In the genomic region with DNA sequence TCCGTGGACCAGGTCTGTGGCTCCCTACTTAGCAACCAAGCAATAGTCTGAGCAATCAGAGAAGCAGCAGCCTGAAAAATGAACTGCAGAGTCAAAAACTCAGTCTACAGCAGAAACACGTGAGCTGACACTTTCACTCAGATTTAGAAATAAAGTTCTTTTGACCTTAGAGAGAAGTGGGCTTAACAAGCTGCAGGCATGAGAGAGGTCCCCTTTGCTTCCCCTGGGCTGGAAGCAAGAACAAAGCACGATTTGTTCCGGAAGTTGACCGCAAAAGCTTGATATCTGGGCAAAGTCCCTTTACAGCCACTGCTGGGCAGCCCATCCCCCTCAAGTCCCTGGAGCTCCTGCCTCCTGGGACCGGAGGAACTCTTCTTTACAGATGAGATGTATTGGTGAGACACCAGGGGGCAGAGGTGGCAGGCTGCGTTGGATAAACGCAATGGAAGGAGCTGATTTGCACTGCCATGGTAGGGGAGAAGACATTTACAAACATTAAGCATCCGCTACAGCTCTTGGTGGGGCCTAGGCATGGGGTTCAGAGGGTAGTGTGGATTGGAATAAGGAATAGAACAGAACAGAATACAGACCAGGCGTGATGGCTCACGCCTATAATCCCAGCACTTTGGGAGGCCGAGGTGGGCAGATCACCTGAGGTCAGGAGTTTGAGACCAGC, we compare ENCODE assay signal across 11 cellular contexts. TPM values are rescaled to one million over a fixed set of nuclear protein-coding genes. Genes with fewer than 3 reads are reported as not detected.
DNase-seq lines count a peak whose midpoint lies in the region; ATAC-seq and TF ChIP-seq lines count a peak whose summit lies in the region.
"Had no signal": no experiment of that assay in that cellular context is flagged by ENCODE, and none has a peak within 500 bp of the region (broad histone marks: within the 10 kb centered on the region; RNA-seq: fewer than 3 reads in every experiment).

No MANE protein-coding gene starts in this region.

- TF ChIP-seq RAD21 in SK-N-SH (IDR thresholded peaks at IDR 0.05; ENCODE audit: low read length): no peak

- TF ChIP-seq CTCF in SK-N-SH (IDR thresholded peaks at IDR 0.05) (peak; percentile 24; the same call in 1 of the 2 replicates), stomach (IDR thresholded peaks at IDR 0.05) (peak in 1 of 7 experiments; percentile 6)

- intact Hi-C loops in stomach (cut with DNase I; ENCODE audit: low total_unique reads): no loop called here

- POLR2A ChIA-PET in SK-N-SH (lab: Yijun Ruan, JAX): no interaction called here

- DNase-seq in NCI-H82 (lab: John Stamatoyannopoulos, UW): peak; percentile 59
- DNase-seq in NCI-H82 treated with DMSO at 0.1 percent for 48 hours (lab: John Stamatoyannopoulos, UW; ENCODE audit: unreplicated experiment): no peak
- DNase-seq in SK-N-SH: no peak
- peak; percentile 46 to 55 for DNase-seq in hippocampal formation (lab: John Stamatoyannopoulos, UW)
- peak; percentile 77 for DNase-seq in stomach
- no peak for DNase-seq in activated naive CD4-positive, alpha-beta T cell (lab: John Stamatoyannopoulos, UW)
- DNase-seq: heart left ventricle; stimulated activated CD4-positive, alpha-beta T cell treated with anti-CD3 and anti-CD28 coated beads, Interleukin-12 subunit alpha, Interleukin-12 subunit beta, amount 100 ng/mL, for 4 hours had no signal

- 85% methylated on average over 12 of the region's 12 CpGs for WGBS in SK-N-SH (ENCODE audit: low lambda C conversion rate)
- WGBS in stomach, 5 donors: 26 to 47% (median 37%) methylated on average over 12 of the region's 12 CpGs

- H2AFZ ChIP-seq in SK-N-SH (ENCODE audit: low read depth): no peak overlapping the region

- H3K27ac ChIP-seq in SK-N-SH (ENCODE audit: low read depth in 2 of 2, low read length in 1 of 2) (no peak overlapping the region), stomach (peak overlapping the region; percentile 47 to 74 (median 67))
- H3K27ac ChIP-seq: heart left ventricle had no signal

- H3K36me3 ChIP-seq in SK-N-SH (replicated peaks in 1 of 2; ENCODE audit: control insufficient read depth in 1 of 2, insufficient read depth in 2 of 2, low read length in 1 of 2): no peaks in the 10 kb centered on the region
- H3K36me3 ChIP-seq in stomach: no peaks in the 10 kb centered on the region
- H3K36me3 ChIP-seq: heart left ventricle had no signal

- no peaks in the 10 kb centered on the region for H4K20me1 ChIP-seq in SK-N-SH (ENCODE audit: insufficient read depth)

- H3K9me3 ChIP-seq in SK-N-SH (no peaks in the 10 kb centered on the region), stomach (no peaks in the 10 kb centered on the region)
- H3K9me3 ChIP-seq: heart left ventricle had no signal

- TF ChIP-seq POLR2A in stomach (IDR thresholded peaks at IDR 0.05): no peak

- H3K4me3 ChIP-seq in SK-N-SH (ENCODE audit: low read depth in 2 of 2, low read length in 1 of 2): no peak overlapping the region
- no peak overlapping the region for H3K4me3 ChIP-seq in stomach
- H3K4me3 ChIP-seq: heart left ventricle had no signal

- H3K79me2 ChIP-seq in SK-N-SH (ENCODE audit: insufficient read depth): no peaks in the 10 kb centered on the region

- H3K9ac ChIP-seq in SK-N-SH: no peak overlapping the region

- no peaks in the 10 kb centered on the region for H3K27me3 ChIP-seq in SK-N-SH (ENCODE audit: insufficient read depth)
- peaks cover 0 to 24% (median 16%) of the 10 kb centered on the region in 3 donors for H3K27me3 ChIP-seq in stomach

- CTCF ChIA-PET in SK-N-SH (lab: Yijun Ruan, JAX): interaction anchor here (0.6 to 2.0 kb wide), 9 partner anchors 11 to 220 kb away, joined by 3 to 15 read pairs (median 4); no protein-coding TSS in a partner anchor

- no peaks in the 10 kb centered on the region for H3F3A ChIP-seq in SK-N-SH (replicated peaks; ENCODE audit: insufficient read depth)

- no peaks in the 10 kb centered on the region for H3K9me2 ChIP-seq in SK-N-SH

- TF ChIP-seq EP300 in SK-N-SH (IDR thresholded peaks at IDR 0.05; ENCODE audit: borderline replicate concordance in 1 of 2, low read depth in 1 of 2, low read length in 1 of 2): no peak
- no peak for TF ChIP-seq EP300 in stomach (IDR thresholded peaks at IDR 0.05)

- H3K4me1 ChIP-seq in SK-N-SH (ENCODE audit: control insufficient read depth in 1 of 2, insufficient read depth in 2 of 2, low read depth in 1 of 2, low read length in 1 of 2): peaks cover 0 to 3% of the 10 kb centered on the region in 2 experiments; a peak in 1 of 4 replicates
- peaks cover 13 to 39% (median 30%) of the 10 kb centered on the region in 4 donors for H3K4me1 ChIP-seq in stomach

- ATAC-seq in GM18907 (IDR thresholded peaks at IDR 0.05; ENCODE audit: unreplicated experiment) (no peak), GM18870 (IDR thresholded peaks at IDR 0.05; ENCODE audit: unreplicated experiment) (no peak)
- ATAC-seq: heart left ventricle had no signal

- no peak overlapping the region for H3K4me2 ChIP-seq in SK-N-SH

TF ChIP-seq in SK-N-SH, 30 proteins besides CTCF, POLR2A, EP300 and RAD21 (continues in another document):
- TF ChIP-seq MXI1 (IDR thresholded peaks at IDR 0.05; ENCODE audit: low read depth, low read length) (no peak), NFIC (IDR thresholded peaks at IDR 0.05; ENCODE audit: borderline replicate concordance) (no peak), TAF1 (IDR thresholded peaks at IDR 0.05; ENCODE audit: borderline replicate concordance, low read depth, low read length) (no peak), FOXJ3 (CRISPR knock-in tag; IDR thresholded peaks at IDR 0.05) (no peak), RXRA (IDR thresholded peaks at IDR 0.05; ENCODE audit: borderline replicate concordance, low read depth) (no peak), GABPA (IDR thresholded peaks at IDR 0.05; ENCODE audit: low read depth) (no peak), JUND (IDR thresholded peaks at IDR 0.05) (no peak), EZH2phosphoT487 (IDR thresholded peaks at IDR 0.05; ENCODE audit: borderline replicate concordance, low read depth) (no peak), POLR2AphosphoS5 (IDR thresholded peaks at IDR 0.05; ENCODE audit: low read depth, low read length) (no peak)
- TF ChIP-seq, protein P1, sequence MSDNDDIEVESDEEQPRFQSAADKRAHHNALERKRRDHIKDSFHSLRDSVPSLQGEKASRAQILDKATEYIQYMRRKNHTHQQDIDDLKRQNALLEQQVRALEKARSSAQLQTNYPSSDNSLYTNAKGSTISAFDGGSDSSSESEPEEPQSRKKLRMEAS (IDR thresholded peaks at IDR 0.05; ENCODE audit: low read depth): no peak
- TF ChIP-seq, protein P2, sequence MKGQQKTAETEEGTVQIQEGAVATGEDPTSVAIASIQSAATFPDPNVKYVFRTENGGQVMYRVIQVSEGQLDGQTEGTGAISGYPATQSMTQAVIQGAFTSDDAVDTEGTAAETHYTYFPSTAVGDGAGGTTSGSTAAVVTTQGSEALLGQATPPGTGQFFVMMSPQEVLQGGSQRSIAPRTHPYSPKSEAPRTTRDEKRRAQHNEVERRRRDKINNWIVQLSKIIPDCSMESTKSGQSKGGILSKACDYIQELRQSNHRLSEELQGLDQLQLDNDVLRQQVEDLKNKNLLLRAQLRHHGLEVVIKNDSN (IDR thresholded peaks at IDR 0.05; ENCODE audit: borderline replicate concordance, low read depth): no peak
- TF ChIP-seq, protein P3, sequence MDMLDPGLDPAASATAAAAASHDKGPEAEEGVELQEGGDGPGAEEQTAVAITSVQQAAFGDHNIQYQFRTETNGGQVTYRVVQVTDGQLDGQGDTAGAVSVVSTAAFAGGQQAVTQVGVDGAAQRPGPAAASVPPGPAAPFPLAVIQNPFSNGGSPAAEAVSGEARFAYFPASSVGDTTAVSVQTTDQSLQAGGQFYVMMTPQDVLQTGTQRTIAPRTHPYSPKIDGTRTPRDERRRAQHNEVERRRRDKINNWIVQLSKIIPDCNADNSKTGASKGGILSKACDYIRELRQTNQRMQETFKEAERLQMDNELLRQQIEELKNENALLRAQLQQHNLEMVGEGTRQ (IDR thresholded peaks at IDR 0.05; ENCODE audit: borderline replicate concordance, low read depth, low read length): no peak

RNA-seq across cellular contexts. Expression of gene SOWAHA, which starts 5.8 kb away (rescaled TPM):
- polyA plus RNA-seq in SK-N-SH (2012; rRNA removed) (0.23 and 0.30 TPM in 2 replicates), stomach (1 to 10 TPM; 2.4 to 5.7 (median 5.2) TPM)
- 0.22 and 0.25 TPM in 2 replicates for polyA plus RNA-seq in SK-N-SH (2012; cell fraction: cytosol; rRNA removed)
- polyA plus RNA-seq in SK-N-SH (2012; cell fraction: nucleus; rRNA removed): 0.11 and 0.14 TPM in 2 replicates
- total RNA-seq in stomach: 10 to 100 TPM in 2 of 5 donors, 1 to 10 TPM in 2, not detected in 1; 6.8 to 91.8 (median 13.2) TPM

RNA-seq across cellular contexts. Expression of gene SHROOM1, which starts 23.1 kb away (rescaled TPM):
- 3.8 and 4.8 TPM in 2 replicates for polyA plus RNA-seq in SK-N-SH (2012; rRNA removed)
- polyA plus RNA-seq in SK-N-SH (2012; cell fraction: cytosol; rRNA removed): 1.5 and 2.9 TPM in 2 replicates
- polyA plus RNA-seq in SK-N-SH (2012; cell fraction: nucleus; rRNA removed): 11.3 and 13.4 TPM in 2 replicates
- total RNA-seq in stomach: 100 to 1,000 TPM in 1 of 5 donors, 10 to 100 TPM in 3, 1 to 10 TPM in 1; 5.3 to 264 (median 48.7) TPM
- 10 to 100 TPM in 1 of 3 donors, 1 to 10 TPM in 2; 7.5 to 12.8 (median 9.6) TPM for polyA plus RNA-seq in stomach

RNA-seq across cellular contexts. Expression of gene SEPTIN8, which starts 30.3 kb away (rescaled TPM):
- polyA plus RNA-seq in SK-N-SH (2012; rRNA removed) (54.9 and 57.6 TPM in 2 replicates), stomach (10 to 100 TPM; 15.5 to 28.4 (median 27.4) TPM)
- polyA plus RNA-seq in SK-N-SH (2012; cell fraction: cytosol; rRNA removed): 39.8 and 45.4 TPM in 2 replicates
- polyA plus RNA-seq in SK-N-SH (2012; cell fraction: nucleus; rRNA removed): 106 and 142 TPM in 2 replicates
- total RNA-seq in stomach: 10 to 100 TPM; 18.5 to 47.3 (median 36.2) TPM

RNA-seq across cellular contexts. Expression of gene GDF9, which starts 59.0 kb away (rescaled TPM):
- polyA plus RNA-seq in SK-N-SH (2012; rRNA removed) (0.82 and 1.2 TPM in 2 replicates), stomach (1 to 10 TPM in 1 of 3 donors, under 1 TPM in 1, not detected in 1; 0.25 to 1.1 TPM)
- polyA plus RNA-seq in SK-N-SH (2012; cell fraction: cytosol; rRNA removed): 0.53 and 0.59 TPM in 2 replicates
- 1.2 and 1.8 TPM in 2 replicates for polyA plus RNA-seq in SK-N-SH (2012; cell fraction: nucleus; rRNA removed)
- total RNA-seq in stomach: 1 to 10 TPM in 2 of 5 donors, not detected in 3; 1.2 to 4.4 TPM
- total RNA-seq: activated T-helper 2 cell treated with anti-CD3 and anti-CD28 coated beads, Interferon-gamma antibody, Interleukin-2, Interleukin-4, amounts not matched to agents 10 μg/mL and 5 μg/mL and 100 μg/mL, durations not matched to agents 14 hours and 24 hours and 36 hours had no signal

RNA-seq across cellular contexts. Expression of gene UQCRQ, which starts 59.1 kb away (rescaled TPM):
- 510 and 694 TPM in 2 replicates for polyA plus RNA-seq in SK-N-SH (2012; rRNA removed)
- polyA plus RNA-seq in SK-N-SH (2012; cell fraction: cytosol; rRNA removed): 502 and 579 TPM in 2 replicates
- 235 and 349 TPM in 2 replicates for polyA plus RNA-seq in SK-N-SH (2012; cell fraction: nucleus; rRNA removed)
- total RNA-seq in stomach: 100 to 1,000 TPM in 2 of 5 donors, 10 to 100 TPM in 3; 66.5 to 173 (median 83.4) TPM
- polyA plus RNA-seq in stomach: 100 to 1,000 TPM; 470 to 603 (median 499) TPM

Comparison
In these comparisons a context has a peak if more than half of its experiments do, and no peak if none do; other contexts are left out.
1. DNase-seq: peak in NCI-H82 (single experiment), hippocampal formation (2 of 2) and stomach (single experiment); none in NCI-H82 treated with DMSO at 0.1 percent for 48 hours (single experiment), SK-N-SH (single experiment) and activated naive CD4-positive, alpha-beta T cell (0 of 4).
2. H3K27ac ChIP-seq: peak in stomach (5 of 5); none in SK-N-SH (0 of 2).